ENCODE assay signal across 7 cellular contexts in genomic region chr12:1662761-1663439, GRCh38. TPM values are rescaled to one million over a fixed set of nuclear protein-coding genes. Genes with fewer than 3 reads are reported as not detected.
DNase-seq lines count a peak whose midpoint lies in the region; ATAC-seq and TF ChIP-seq lines count a peak whose summit lies in the region.

No MANE protein-coding gene starts in this region.

- TF ChIP-seq CTCF in fibroblast of pulmonary artery (IDR thresholded peaks at IDR 0.05; ENCODE audit: low read length, missing control alignments) (peak; percentile 52), progenitor cell of endocrine pancreas (IDR thresholded peaks at IDR 0.05; ENCODE audit: unreplicated experiment) (peak; percentile 83)

- H3K27me3 Mint-ChIP-seq in progenitor cell of endocrine pancreas = peaks cover 46% of the 10 kb centered on the region

- DNase-seq in HuH-7 (ENCODE audit: low spot score) (peak; percentile 83), fibroblast of pulmonary artery (ENCODE audit: low read depth) (peak; percentile 54), progenitor cell of endocrine pancreas (ENCODE audit: low spot score, unreplicated experiment) (peak; percentile 70), C1 segment of cervical spinal cord (lab: John Stamatoyannopoulos, UW) (no peak), midbrain (lab: John Stamatoyannopoulos, UW) (no peak)
- DNase-seq in activated T-cell treated with anti-CD3 and anti-CD28 coated beads, Interleukin-2, amount 50 U/mL, for 48 hours = peak; percentile 37 to 45

- peak overlapping the region; percentile 31 for H3K27ac Mint-ChIP-seq in progenitor cell of endocrine pancreas

- H3K4me3 Mint-ChIP-seq in progenitor cell of endocrine pancreas (ENCODE audit: low read depth) = peak overlapping the region; percentile 42

- peaks cover 2% of the 10 kb centered on the region for H3K4me1 Mint-ChIP-seq in progenitor cell of endocrine pancreas (ENCODE audit: low read depth)

- no peak overlapping the region for H3K4me3 ChIP-seq in fibroblast of pulmonary artery (replicated peaks; ENCODE audit: low read depth, low read length)

- no peaks in the 10 kb centered on the region for H3K36me3 Mint-ChIP-seq in progenitor cell of endocrine pancreas (ENCODE audit: insufficient read depth)

- ATAC-seq in GM21529 (IDR thresholded peaks at IDR 0.05; ENCODE audit: unreplicated experiment) = no peak

- no peaks in the 10 kb centered on the region for H3K9me3 Mint-ChIP-seq in progenitor cell of endocrine pancreas (ENCODE audit: low read depth)

RNA-seq across cellular contexts. Expression of gene ADIPOR2, which starts 28.0 kb away (rescaled TPM):
- total RNA-seq in progenitor cell of endocrine pancreas = 83.6 and 85.4 TPM in 2 replicates

RNA-seq across cellular contexts. Expression of gene WNT5B, which starts 33.9 kb away (rescaled TPM):
- total RNA-seq in progenitor cell of endocrine pancreas = 8.9 and 10.1 TPM in 2 replicates

Comparison
In these comparisons a context has a peak if more than half of its experiments do, and no peak if none do; other contexts are left out.
1. DNase-seq: peak in HuH-7 (single experiment), activated T-cell treated with anti-CD3 and anti-CD28 coated beads, Interleukin-2, amount 50 U/mL, for 48 hours (2 of 2), fibroblast of pulmonary artery (single experiment) and progenitor cell of endocrine pancreas (single experiment); none in C1 segment of cervical spinal cord (0 of 14) and midbrain (single experiment).